Comparison of ENCODE assay signal across 17 cellular contexts in genomic region chr15:49501586-49501985, GRCh38.
DNase-seq lines count a peak whose midpoint lies in the region; ATAC-seq and TF ChIP-seq lines count a peak whose summit lies in the region.
"Had no signal": no experiment of that assay in that cellular context is flagged by ENCODE, and none has a peak within 500 bp of the region (broad histone marks: within the 10 kb centered on the region; RNA-seq: fewer than 3 reads in every experiment).

No MANE protein-coding gene starts in this region.

- H3K27me3 Mint-ChIP-seq in WTC11 (ENCODE audit: low read depth) (no peaks in the 10 kb centered on the region; the same call in 1 of the 2 replicates), neural progenitor cell (ENCODE audit: insufficient read depth, low read depth) (peaks cover 2% of the 10 kb centered on the region)
- H3K27me3 Mint-ChIP-seq: CD4-positive, alpha-beta memory T cell had no signal

- POLR2A ChIA-PET in HEK293 (lab: Yijun Ruan, JAX), result no interaction called here
- POLR2A ChIA-PET in WTC11 (lab: Charles Lee), result no interaction called here

- H3K36me3 Mint-ChIP-seq in WTC11 (peaks cover 32% of the 10 kb centered on the region), neural progenitor cell (no peaks in the 10 kb centered on the region)
- H3K36me3 Mint-ChIP-seq: CD4-positive, alpha-beta memory T cell had no signal

- H4K20me1 ChIP-seq in neural progenitor cell (ENCODE audit: low read depth), result no peaks in the 10 kb centered on the region

- H3K4ac ChIP-seq in mesendoderm (ENCODE audit: low read depth, low read length), result no peak overlapping the region

- H3K4me3 Mint-ChIP-seq in WTC11, result no peak overlapping the region
- H3K4me3 Mint-ChIP-seq in neural progenitor cell, result no peak overlapping the region
- H3K4me3 Mint-ChIP-seq: CD4-positive, alpha-beta memory T cell; H9; HFFc6 had no signal

- no CpG with 5 or more reads among the region's 1 CpG for WGBS in mesendoderm (ENCODE audit: extremely low coverage, insufficient coverage, low lambda C conversion rate)

- H3K4me2 ChIP-seq in mesendoderm (ENCODE audit: low read length) (no peak overlapping the region), neural progenitor cell (no peak overlapping the region)

- no peaks in the 10 kb centered on the region for H3K27me3 ChIP-seq in mesendoderm (ENCODE audit: insufficient read depth, low read length, poor library complexity)
- no peaks in the 10 kb centered on the region for H3K27me3 ChIP-seq in neural progenitor cell

- H2BK15ac ChIP-seq in mesendoderm (replicated peaks; ENCODE audit: low read depth), result no peak overlapping the region

- H3K4me1 Mint-ChIP-seq in WTC11, result no peaks in the 10 kb centered on the region
- no peaks in the 10 kb centered on the region for H3K4me1 Mint-ChIP-seq in neural progenitor cell
- H3K4me1 Mint-ChIP-seq: CD4-positive, alpha-beta memory T cell; H9 had no signal

- CTCF ChIA-PET in HEK293 (lab: Yijun Ruan, JAX) (no interaction called here), WTC11 (lab: Charles Lee) (no interaction called here)

- H3K4me3 ChIP-seq in HEK293 (ENCODE audit: low read depth, low read length) (no peak overlapping the region), mesendoderm (ENCODE audit: low read length) (no peak overlapping the region), neural progenitor cell (no peak overlapping the region)
- H3K4me3 ChIP-seq: GM12878, GM23248 had no signal

- H3K56ac ChIP-seq in mesendoderm (ENCODE audit: low read length), result no peak overlapping the region

- no peak for TF ChIP-seq CTCF in HEK293 (tag by site-specific recombination; IDR thresholded peaks at IDR 0.05)
- no peak for TF ChIP-seq CTCF in WTC11 (IDR thresholded peaks at IDR 0.05)
- no peak for TF ChIP-seq CTCF in neural progenitor cell (IDR thresholded peaks at IDR 0.05)

- intact Hi-C loops in left colon (cut with DNase I, micrococcal nuclease), result no loop called here
- intact Hi-C loops in Right ventricle myocardium superior (cut with DNase I), result no loop called here

- H3F3A ChIP-seq in neural progenitor cell (ENCODE audit: low read depth), result no peaks in the 10 kb centered on the region

- ATAC-seq in WTC11, result peak; percentile 30; the same call in 1 of the 2 replicates
- no peak for ATAC-seq in left colon
- no peak for ATAC-seq in Right ventricle myocardium superior (ENCODE audit: poor library complexity)
- ATAC-seq: GM12878, HCT116 had no signal

- H2AK5ac ChIP-seq in mesendoderm (ENCODE audit: low read length), result no peak overlapping the region

- H2AFZ ChIP-seq in neural progenitor cell (replicated peaks), result no peak overlapping the region
- H2AFZ ChIP-seq: GM23248 had no signal

- H2BK120ac ChIP-seq in mesendoderm (ENCODE audit: low read depth, low read length), result no peak overlapping the region

- no peak overlapping the region for H4K5ac ChIP-seq in mesendoderm (ENCODE audit: low read length)

- no peaks in the 10 kb centered on the region for H3K36me3 ChIP-seq in HEK293 (ENCODE audit: control insufficient read depth in 2 of 2, insufficient read depth in 1 of 2, low read length in 2 of 2)
- H3K36me3 ChIP-seq in mesendoderm (ENCODE audit: control insufficient read depth, insufficient read depth, low read length), result no peaks in the 10 kb centered on the region
- no peaks in the 10 kb centered on the region for H3K36me3 ChIP-seq in neural progenitor cell

- H3K9me3 Mint-ChIP-seq in WTC11 (peaks cover 42% of the 10 kb centered on the region), neural progenitor cell (peaks cover 16% of the 10 kb centered on the region)

- H3K9me3 ChIP-seq in HEK293 (ENCODE audit: control insufficient read depth, insufficient read depth, low read depth, low read length) (no peaks in the 10 kb centered on the region), neural progenitor cell (ENCODE audit: low read depth) (peaks cover 3% of the 10 kb centered on the region)
- H3K9me3 ChIP-seq: Caco-2 had no signal

- no peak overlapping the region for H3K27ac ChIP-seq in HEK293 (ENCODE audit: extremely low read depth, low read depth, low read length)
- no peak overlapping the region for H3K27ac ChIP-seq in mesendoderm (ENCODE audit: low read depth, low read length)
- no peak overlapping the region for H3K27ac ChIP-seq in neural progenitor cell
- H3K27ac ChIP-seq: GM23248 had no signal

- H3K23ac ChIP-seq in mesendoderm (ENCODE audit: low read length), result no peak overlapping the region

- no peak for DNase-seq in WTC11 (ENCODE audit: low spot score)
- peak; percentile 15 for DNase-seq in mesendoderm
- no peak for DNase-seq in left colon
- no peak for DNase-seq in neural progenitor cell (ENCODE audit: low spot score)
- DNase-seq in Right ventricle myocardium superior, result no peak
- DNase-seq: C1 segment of cervical spinal cord; Caco-2; CD4-positive, alpha-beta memory T cell; DMS153; DND-41; GDM1; GM23248; H9; HFFc6 had no signal

- H3K27ac Mint-ChIP-seq in WTC11, result no peak overlapping the region
- H3K27ac Mint-ChIP-seq in neural progenitor cell, result no peak overlapping the region
- H3K27ac Mint-ChIP-seq: CD4-positive, alpha-beta memory T cell; H9; HFFc6 had no signal

- no peak overlapping the region for H3K18ac ChIP-seq in mesendoderm (ENCODE audit: low read length)

- H3K79me2 ChIP-seq in mesendoderm (ENCODE audit: control insufficient read depth, insufficient read depth, low read length) (no peaks in the 10 kb centered on the region), neural progenitor cell (ENCODE audit: low read depth) (no peaks in the 10 kb centered on the region)

- H4K8ac ChIP-seq in mesendoderm (ENCODE audit: low read depth, low read length), result no peak overlapping the region

- no peak overlapping the region for H2BK5ac ChIP-seq in mesendoderm (ENCODE audit: low read length)

- H3K4me1 ChIP-seq in HEK293 (ENCODE audit: control insufficient read depth, insufficient read depth, low read length), result no peaks in the 10 kb centered on the region
- no peaks in the 10 kb centered on the region for H3K4me1 ChIP-seq in mesendoderm (ENCODE audit: control insufficient read depth, low read depth, low read length)
- no peaks in the 10 kb centered on the region for H3K4me1 ChIP-seq in neural progenitor cell
- H3K4me1 ChIP-seq: Caco-2 had no signal

- no peaks in the 10 kb centered on the region for H3K79me1 ChIP-seq in mesendoderm (ENCODE audit: low read length)

- H3K9ac ChIP-seq in mesendoderm (ENCODE audit: low read length) (no peak overlapping the region), neural progenitor cell (no peak overlapping the region)
- H3K9ac ChIP-seq: GM23248 had no signal

TF ChIP-seq in HEK293, 187 proteins besides CTCF, POLR2A, EP300 and RAD21:
- TF ChIP-seq BCL11A (tag by site-specific recombination; IDR thresholded peaks at IDR 0.05; ENCODE audit: low read depth) (no peak), ZNF175 (tag by site-specific recombination; IDR thresholded peaks at IDR 0.05) (no peak), ZNF26 (tag by site-specific recombination; IDR thresholded peaks at IDR 0.05) (no peak), ZNF585B (tag by site-specific recombination; IDR thresholded peaks at IDR 0.05) (peak; percentile 79), ZNF645 (tag by site-specific recombination; IDR thresholded peaks at IDR 0.05) (no peak)
TF ChIP-seq in HEK293: peak in this region for 1.

TF ChIP-seq in WTC11, 78 proteins besides CTCF, POLR2A, EP300 and RAD21:
- no peak for TF ChIP-seq SMAD3 (CRISPR knock-in tag; IDR thresholded peaks at IDR 0.05; ENCODE audit: borderline replicate concordance)
- TF ChIP-seq ZBTB21 (CRISPR knock-in tag; IDR thresholded peaks at IDR 0.05; ENCODE audit: borderline replicate concordance), result no peak
- TF ChIP-seq PREB (CRISPR knock-in tag; IDR thresholded peaks at IDR 0.05; ENCODE audit: borderline replicate concordance), result no peak
- no peak for TF ChIP-seq FOXP1 (CRISPR knock-in tag; IDR thresholded peaks at IDR 0.05; ENCODE audit: borderline replicate concordance)
- TF ChIP-seq ETV6 (CRISPR knock-in tag; IDR thresholded peaks at IDR 0.05), result no peak
- TF ChIP-seq GABPB1 (CRISPR knock-in tag; IDR thresholded peaks at IDR 0.05), result no peak
- no peak for TF ChIP-seq CBFB (CRISPR knock-in tag; IDR thresholded peaks at IDR 0.05; ENCODE audit: low read depth)
- no peak for TF ChIP-seq ZNF423 (CRISPR knock-in tag; IDR thresholded peaks at IDR 0.05)
- TF ChIP-seq NR3C1 (CRISPR knock-in tag; conservative IDR thresholded peaks at IDR 0.05; ENCODE audit: low read depth), result no peak
- no peak for TF ChIP-seq OVOL2 (CRISPR knock-in tag; IDR thresholded peaks at IDR 0.05; ENCODE audit: borderline replicate concordance)
- TF ChIP-seq TCF7 (CRISPR knock-in tag; IDR thresholded peaks at IDR 0.05; ENCODE audit: low read depth), result no peak
- no peak for TF ChIP-seq E2F5 (CRISPR knock-in tag; IDR thresholded peaks at IDR 0.05)
- TF ChIP-seq MLX (CRISPR knock-in tag; IDR thresholded peaks at IDR 0.05), result no peak
TF ChIP-seq in WTC11: peak in this region for 0.
